ENCODE assay signal across 16 cellular contexts in genomic region chr22:30827646-30828045, GRCh38.
DNase-seq lines count a peak whose midpoint lies in the region; ATAC-seq and TF ChIP-seq lines count a peak whose summit lies in the region.
"Had no signal": no experiment of that assay in that cellular context is flagged by ENCODE, and none has a peak within 500 bp of the region (broad histone marks: within the 10 kb centered on the region; RNA-seq: fewer than 3 reads in every experiment).

No MANE protein-coding gene starts in this region.

- no peak overlapping the region for H2AFZ ChIP-seq in OCI-LY3 (ENCODE audit: low read depth, low read length)
- H2AFZ ChIP-seq in smooth muscle cell (ENCODE audit: low read depth): no peak overlapping the region

- 81 to 96% (median 93%) methylated on average over 6 of the region's 6 CpGs for WGBS in stomach, 5 donors
- WGBS in smooth muscle cell (ENCODE audit: low lambda C conversion rate): 92% methylated on average over 6 of the region's 6 CpGs

- DNase-seq in GM13976 (ENCODE audit: low spot score): peak; percentile 5
- no peak for DNase-seq in epithelial cell of prostate (ENCODE audit: low read depth, low spot score)
- peak; percentile 8 for DNase-seq in stomach
- DNase-seq in mucosa of gallbladder (ENCODE audit: low spot score): no peak
- DNase-seq in SIG-M5 treated with dmso at 0.1 percent for 504 hours (lab: John Stamatoyannopoulos, UW; ENCODE audit: unreplicated experiment): no peak
- DNase-seq in Right ventricle myocardium superior: no peak
- DNase-seq in smooth muscle cell (lab: John Stamatoyannopoulos, UW; ENCODE audit: unreplicated experiment): no peak
- DNase-seq: AML-193; Caco-2; CD4-positive, alpha-beta T cell; GOT3; HFFc6 had no signal

- TF ChIP-seq EP300 in stomach (IDR thresholded peaks at IDR 0.05): no peak

- TF ChIP-seq POLR2A in stomach (IDR thresholded peaks at IDR 0.05): no peak

- H3F3A ChIP-seq in smooth muscle cell (ENCODE audit: low read depth): no peaks in the 10 kb centered on the region

- H3K9me3 ChIP-seq in OCI-LY3 (ENCODE audit: insufficient read depth, low read length): no peaks in the 10 kb centered on the region
- H3K9me3 ChIP-seq in stomach: no peaks in the 10 kb centered on the region
- H3K9me3 ChIP-seq in smooth muscle cell (replicated peaks; ENCODE audit: low read depth): no peaks in the 10 kb centered on the region
- H3K9me3 ChIP-seq: Caco-2 had no signal

- peak overlapping the region; percentile 74 for H3K27ac ChIP-seq in OCI-LY3 (ENCODE audit: low read length)
- peak overlapping the region; percentile 100 for H3K27ac ChIP-seq in epithelial cell of prostate
- H3K27ac ChIP-seq in stomach: no peak overlapping the region
- no peak overlapping the region for H3K27ac ChIP-seq in smooth muscle cell (ENCODE audit: low read depth)
- H3K27ac ChIP-seq: C4-2B, HL-60 had no signal

- in situ Hi-C loops in GM13976 (cut with MboI; ENCODE audit: low sequenced_read_pairs, unreplicated experiment): no loop called here

- H3K4me1 ChIP-seq in OCI-LY3 (ENCODE audit: low read length) (peaks cover 49% of the 10 kb centered on the region), stomach (peaks cover under 1 to 14% (median 7%) of the 10 kb centered on the region in 4 donors), smooth muscle cell (ENCODE audit: low read depth) (peaks cover 6% of the 10 kb centered on the region)

- H3K4me3 ChIP-seq in OCI-LY3 (ENCODE audit: low read length): no peak overlapping the region
- no peak overlapping the region for H3K4me3 ChIP-seq in stomach
- no peak overlapping the region for H3K4me3 ChIP-seq in smooth muscle cell

- no peaks in the 10 kb centered on the region for H3K36me3 ChIP-seq in OCI-LY3 (replicated peaks; ENCODE audit: low read depth, low read length)
- no peaks in the 10 kb centered on the region for H3K36me3 ChIP-seq in stomach
- no peaks in the 10 kb centered on the region for H3K36me3 ChIP-seq in smooth muscle cell (ENCODE audit: low read depth)

- intact Hi-C loops in stomach (cut with DNase I; ENCODE audit: low total_unique reads) (no loop called here), Right ventricle myocardium superior (cut with DNase I) (no loop called here)

- H4K20me1 ChIP-seq in OCI-LY3 (ENCODE audit: insufficient read depth, low read length) (no peaks in the 10 kb centered on the region), smooth muscle cell (ENCODE audit: low read depth) (no peaks in the 10 kb centered on the region)

- TF ChIP-seq CTCF in GM13976 (IDR thresholded peaks at IDR 0.05; ENCODE audit: borderline replicate concordance, control extremely low read depth, extremely low read depth, insufficient read depth, missing control alignments) (no peak), OCI-LY3 (IDR thresholded peaks at IDR 0.05; ENCODE audit: low read depth, low read length) (no peak), stomach (IDR thresholded peaks at IDR 0.05) (no peak), smooth muscle cell (IDR thresholded peaks at IDR 0.05; ENCODE audit: borderline replicate concordance, insufficient read depth, poor library complexity, severe bottlenecking) (no peak)

- H3K4me2 ChIP-seq in OCI-LY3 (ENCODE audit: low read length) (peak overlapping the region; percentile 68), smooth muscle cell (no peak overlapping the region)

- H3K9ac ChIP-seq in OCI-LY3 (ENCODE audit: low read length) (peak overlapping the region; percentile 50; the same call in 1 of the 2 replicates), smooth muscle cell (ENCODE audit: low read depth) (no peak overlapping the region)

- no peaks in the 10 kb centered on the region for H3K27me3 ChIP-seq in OCI-LY3 (ENCODE audit: low read depth, low read length)
- peaks cover 0 to 39% (median 6%) of the 10 kb centered on the region in 3 donors for H3K27me3 ChIP-seq in stomach
- H3K27me3 ChIP-seq in smooth muscle cell (ENCODE audit: low read depth): peaks cover 47% of the 10 kb centered on the region

- no peak for ATAC-seq in Right ventricle myocardium superior (ENCODE audit: poor library complexity)
- ATAC-seq: HCT116 had no signal

- H3K79me2 ChIP-seq in OCI-LY3 (ENCODE audit: low read length) (no peaks in the 10 kb centered on the region), smooth muscle cell (ENCODE audit: low read depth) (no peaks in the 10 kb centered on the region)

Comparison
In these comparisons a context has a peak if more than half of its experiments do, and no peak if none do; other contexts are left out.
1. DNase-seq: peak in GM13976 (single experiment) and stomach (single experiment); none in epithelial cell of prostate (single experiment), mucosa of gallbladder (single experiment), SIG-M5 treated with dmso at 0.1 percent for 504 hours (single experiment), Right ventricle myocardium superior (single experiment) and smooth muscle cell (single experiment).
2. H3K27ac ChIP-seq: peak in OCI-LY3 (single experiment) and epithelial cell of prostate (single experiment); none in stomach (0 of 5) and smooth muscle cell (single experiment).